ENCODE assay signal across 1 cellular context in genomic region chr9:113516840-113517577, GRCh38.
A peak's percentile ranks its signal among the peaks of the same experiment; 100 is the strongest.
TF ChIP-seq lines count a peak whose summit lies in the region.

No MANE protein-coding gene starts in this region.

TF ChIP-seq in GM12878, 131 proteins besides CTCF, POLR2A, EP300 and RAD21 (continued from another document):
- peak; percentile 96 for TF ChIP-seq MEF2B (IDR thresholded peaks at IDR 0.05; ENCODE audit: partially characterized antibody, poor library complexity, severe bottlenecking)
